ENCODE assay signal across 3 cellular contexts in the genomic region with DNA sequence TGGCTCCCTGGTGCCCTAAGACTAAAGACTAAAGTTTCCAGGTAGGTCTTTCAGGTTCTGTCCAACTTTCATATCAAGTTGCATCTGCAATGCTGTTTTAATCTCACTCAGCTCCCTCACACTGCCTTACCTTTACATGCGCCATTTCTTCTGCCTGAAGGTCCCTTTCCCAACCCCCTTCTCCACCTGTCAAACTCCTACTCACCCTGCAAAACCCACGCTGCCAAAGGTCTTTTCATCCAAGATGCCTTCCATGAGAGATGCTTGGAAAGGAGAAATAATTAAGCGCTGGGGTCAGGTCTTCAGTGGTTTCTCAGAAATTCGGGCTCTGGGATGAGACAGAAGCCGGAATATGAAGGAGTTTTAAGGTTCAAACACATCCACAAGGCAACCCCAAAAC.
"Had no signal": no experiment of that assay in that cellular context is flagged by ENCODE, and none has a peak within 500 bp of the region (broad histone marks: within the 10 kb centered on the region; RNA-seq: fewer than 3 reads in every experiment).

No MANE protein-coding gene starts in this region.

- DNase-seq: GDM1, GF-D8 had no signal

- H3K4me3 ChIP-seq: GM12878 had no signal

- ATAC-seq: GM12878 had no signal
